In the genomic region with DNA sequence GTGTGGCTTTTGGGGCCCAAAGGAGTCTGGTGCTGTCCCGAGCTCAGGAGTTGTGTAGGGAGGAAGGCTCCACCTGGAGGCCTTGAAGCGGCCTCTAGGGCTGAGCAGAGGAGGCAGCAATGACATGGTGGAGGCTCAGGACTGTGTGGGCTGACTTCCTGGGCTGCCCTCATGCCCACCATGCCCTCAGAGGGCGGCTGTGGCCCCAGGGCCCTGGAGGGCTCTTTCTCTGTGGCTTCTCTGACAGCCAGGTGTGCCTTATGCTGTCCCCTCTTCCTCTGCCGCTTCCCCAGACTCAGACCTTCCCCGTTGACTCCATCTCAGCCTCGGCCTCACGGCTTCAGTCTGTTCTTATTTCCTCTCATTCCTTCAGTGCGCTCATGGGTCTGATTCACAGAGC, we compare ENCODE assay signal across 29 cellular contexts.
"Had no signal": no experiment of that assay in that cellular context is flagged by ENCODE, and none has a peak within 500 bp of the region (broad histone marks: within the 10 kb centered on the region; RNA-seq: fewer than 3 reads in every experiment).

No MANE protein-coding gene starts in this region.

- H3K4me1 Mint-ChIP-seq: activated naive CD4-positive, alpha-beta T cell treated with anti-CD3 and anti-CD28 coated beads, Interleukin-2, amount 50 U/mL, for 24 hours had no signal

- H3K9me3 Mint-ChIP-seq: activated CD4-positive, alpha-beta memory T cell treated with anti-CD3 and anti-CD28 coated beads for 36 hours; activated CD4-positive, alpha-beta T cell treated with anti-CD3 and anti-CD28 coated beads, Interleukin-2, amount 10 ng/mL, durations not matched to agents 7 days and 5 days; activated naive CD4-positive, alpha-beta T cell treated with anti-CD3 and anti-CD28 coated beads, Interleukin-2, amount 50 U/mL, for 24 hours; activated T-cell treated with anti-CD3 and anti-CD28 coated beads, Interleukin-2, amount 50 U/mL, for 4 hours; T-helper 1 cell treated with Interleukin-12 subunit alpha and Interleukin-12 subunit beta and Interleukin-4 antibody, amounts not matched to agents 30 μg/mL and 1 μg/mL, for 36 hours; T-helper 2 cell treated with Interferon-gamma antibody and Interleukin-4, amounts not matched to agents 5 μg/mL and 100 μg/mL, for 36 hours had no signal

- H3K36me3 Mint-ChIP-seq: activated CD4-positive, alpha-beta memory T cell treated with anti-CD3 and anti-CD28 coated beads for 36 hours; activated naive CD4-positive, alpha-beta T cell treated with anti-CD3 and anti-CD28 coated beads, Interleukin-2, amount 50 U/mL, for 24 hours had no signal

- H3K4me1 ChIP-seq: body of pancreas, breast epithelium, Peyer's patch had no signal

- H3K9me3 ChIP-seq: adrenal gland, body of pancreas, breast epithelium, Peyer's patch, SJSA1, SK-N-SH had no signal

- DNase-seq: activated CD4-positive, alpha-beta memory T cell treated with anti-CD3 and anti-CD28 coated beads for 36 hours; activated CD4-positive, alpha-beta T cell treated with anti-CD3 and anti-CD28 coated beads, Interleukin-2, amount 10 ng/mL, durations not matched to agents 7 days and 5 days; activated CD8-positive, alpha-beta memory T cell treated with anti-CD3 and anti-CD28 coated beads, Interleukin-2, amount 50 U/mL, for 4 hours; activated effector memory CD4-positive, alpha-beta T cell treated with anti-CD3 and anti-CD28 coated beads, Interleukin-2, amount 50 U/mL, for 16 hours; activated naive CD4-positive, alpha-beta T cell; activated T-cell treated with anti-CD3 and anti-CD28 coated beads for 4 hours; activated T-cell treated with anti-CD3 and anti-CD28 coated beads, Interleukin-2, amount 50 U/mL, for 4 hours; adrenal gland; body of pancreas; cerebellar nuclear complex; Karpas-422; NCI-H1048; NCI-H1105 treated with DMSO at 0.1 percent for 48 hours; NCI-H1436 treated with DMSO at 0.1 percent for 48 hours; NCI-H1694 treated with DMSO at 0.1 percent for 48 hours; NCI-H2029; NCI-H345; NCI-H524 treated with DMSO at 0.1 percent for 48 hours; NCI-H748 treated with DMSO at 0.1 percent for 48 hours; NK-92 treated with Interleukin-12 subunit alpha and Interleukin-12 subunit beta, amount 100 ng/mL, for 24 hours; PC-3; Peyer's patch; RPMI8226; SK-N-SH had no signal

- H3K27ac ChIP-seq: adrenal gland, body of pancreas, breast epithelium, Peyer's patch, SJSA1 had no signal

- H3K4me3 ChIP-seq: adrenal gland, body of pancreas, breast epithelium, Peyer's patch, SJSA1 had no signal

- H3K27me3 Mint-ChIP-seq: activated CD4-positive, alpha-beta T cell treated with anti-CD3 and anti-CD28 coated beads, Interleukin-2, amount 10 ng/mL, durations not matched to agents 7 days and 5 days; activated naive CD4-positive, alpha-beta T cell treated with anti-CD3 and anti-CD28 coated beads, Interleukin-2, amount 50 U/mL, for 24 hours had no signal

- H3K4me3 Mint-ChIP-seq: activated CD4-positive, alpha-beta memory T cell treated with anti-CD3 and anti-CD28 coated beads for 36 hours; activated CD4-positive, alpha-beta T cell treated with anti-CD3 and anti-CD28 coated beads, Interleukin-2, amount 10 ng/mL, durations not matched to agents 7 days and 5 days; activated naive CD4-positive, alpha-beta T cell treated with anti-CD3 and anti-CD28 coated beads, Interleukin-2, amount 50 U/mL, for 24 hours; T-helper 1 cell treated with Interleukin-12 subunit alpha and Interleukin-12 subunit beta and Interleukin-4 antibody, amounts not matched to agents 30 μg/mL and 1 μg/mL, for 36 hours; T-helper 2 cell treated with Interferon-gamma antibody and Interleukin-4, amounts not matched to agents 5 μg/mL and 100 μg/mL, for 36 hours had no signal

- ATAC-seq: activated T-cell treated with anti-CD3 and anti-CD28 coated beads, Interleukin-2, amount 50 U/mL, for 4 hours; body of pancreas; PC-3 had no signal

- H3K36me3 ChIP-seq: adrenal gland, breast epithelium, Peyer's patch, SJSA1 had no signal

- H3K27ac Mint-ChIP-seq: activated CD4-positive, alpha-beta memory T cell treated with anti-CD3 and anti-CD28 coated beads for 36 hours; activated CD4-positive, alpha-beta T cell treated with anti-CD3 and anti-CD28 coated beads, Interleukin-2, amount 10 ng/mL, durations not matched to agents 7 days and 5 days; activated naive CD4-positive, alpha-beta T cell treated with anti-CD3 and anti-CD28 coated beads, Interleukin-2, amount 50 U/mL, for 24 hours; T-helper 1 cell treated with Interleukin-12 subunit alpha and Interleukin-12 subunit beta and Interleukin-4 antibody, amounts not matched to agents 30 μg/mL and 1 μg/mL, for 36 hours; T-helper 2 cell treated with Interferon-gamma antibody and Interleukin-4, amounts not matched to agents 5 μg/mL and 100 μg/mL, for 36 hours had no signal
